2 cellular contexts compared by ENCODE assay signal in genomic region chr6:114162691-114163090, GRCh38.
TF ChIP-seq lines count a peak whose summit lies in the region.

No MANE protein-coding gene starts in this region.

TF ChIP-seq in HepG2, 621 proteins besides CTCF, POLR2A, EP300 and RAD21:
- TF ChIP-seq CEBPB (IDR thresholded peaks at IDR 0.05; ENCODE audit: borderline replicate concordance, low read depth, low read length) (peak; percentile 67), CEBPG (CRISPR knock-in tag; IDR thresholded peaks at IDR 0.05) (0 out of 2 replicates have a peak, but pooled peaks have one; percentile 8), CREBL2 (CRISPR knock-in tag; IDR thresholded peaks at IDR 0.05; ENCODE audit: borderline replicate concordance) (no peak), ATF4 (CRISPR knock-in tag; IDR thresholded peaks at IDR 0.05) (0 out of 4 replicates have a peak, but pooled peaks of 1 of the 2 experiments have one; percentile 19)

TF ChIP-seq in H1, 55 proteins besides CTCF, POLR2A, EP300 and RAD21:
- TF ChIP-seq CEBPB (IDR thresholded peaks at IDR 0.05; ENCODE audit: low read depth, low read length) (peak; percentile 42; the same call in 1 of the 2 replicates), MAX (IDR thresholded peaks at IDR 0.05) (no peak)
